11 cellular contexts compared by ENCODE assay signal in genomic region chr6:170049641-170050491, GRCh38.
A peak's percentile ranks its signal among the peaks of the same experiment; 100 is the strongest.
DNase-seq lines count a peak whose midpoint lies in the region; ATAC-seq and TF ChIP-seq lines count a peak whose summit lies in the region.
"Had no signal": no experiment of that assay in that cellular context is flagged by ENCODE, and none has a peak within 500 bp of the region (broad histone marks: within the 10 kb centered on the region; RNA-seq: fewer than 3 reads in every experiment).

No MANE protein-coding gene starts in this region.

- H3K4me3 Mint-ChIP-seq in immature natural killer cell = no peak overlapping the region
- H3K4me3 Mint-ChIP-seq: activated naive CD4-positive, alpha-beta T cell treated with anti-CD3 and anti-CD28 coated beads for 36 hours had no signal

- dilution Hi-C loops in mammary epithelial cell (cut with HindIII; ENCODE audit: low sequenced_read_pairs) = no loop called here

- no peak overlapping the region for H2AFZ ChIP-seq in mammary epithelial cell (ENCODE audit: low read depth, low read length)

- H3K4me1 ChIP-seq in mammary epithelial cell (ENCODE audit: insufficient read depth, low read length) = peaks cover 4% of the 10 kb centered on the region
- peaks cover 0 to 40% (median 21%) of the 10 kb centered on the region in 6 donors for H3K4me1 ChIP-seq in spleen
- H3K4me1 ChIP-seq: SJSA1 had no signal

- TF ChIP-seq CTCF in HL-60 (IDR thresholded peaks at IDR 0.05; ENCODE audit: insufficient read depth, low read length) = no peak
- no peak for TF ChIP-seq CTCF in mammary epithelial cell (conservative IDR thresholded peaks at IDR 0.05 in 1 of 2, IDR thresholded peaks at IDR 0.05 in 1 of 2; ENCODE audit: extremely low read depth in 1 of 2, insufficient read depth in 1 of 2, low read depth in 1 of 2, low read length in 2 of 2)
- TF ChIP-seq CTCF in spleen (IDR thresholded peaks at IDR 0.05 in 8 of 11, conservative IDR thresholded peaks at IDR 0.05 in 3 of 11) = no peak

- H3K27ac Mint-ChIP-seq in immature natural killer cell = no peak overlapping the region
- H3K27ac Mint-ChIP-seq: activated naive CD4-positive, alpha-beta T cell treated with anti-CD3 and anti-CD28 coated beads for 36 hours had no signal

- H3K27ac ChIP-seq in HL-60 (replicated peaks) = peak overlapping the region; percentile 48
- no peak overlapping the region for H3K27ac ChIP-seq in mammary epithelial cell (ENCODE audit: insufficient read depth, low read depth, low read length)
- H3K27ac ChIP-seq in spleen = peak overlapping the region in 7 of 8 donors; percentile 58 to 86 (median 73)
- H3K27ac ChIP-seq: KMS-11, SJSA1 had no signal

- DNase-seq in HL-60 (ENCODE audit: low read depth in 1 of 2, low spot score in 1 of 2) (peak; percentile 54 to 83), mammary epithelial cell (peak; percentile 8), left lobe of liver (ENCODE audit: low spot score) (peak; percentile 91), spleen (peak; percentile 78), immature natural killer cell (no peak)
- DNase-seq: activated naive CD4-positive, alpha-beta T cell treated with anti-CD3 and anti-CD28 coated beads for 36 hours had no signal

- H4K20me1 ChIP-seq in mammary epithelial cell (ENCODE audit: insufficient read depth, low read length) = no peaks in the 10 kb centered on the region

- H3K36me3 ChIP-seq in mammary epithelial cell (ENCODE audit: insufficient read depth, low read length) (no peaks in the 10 kb centered on the region), spleen (no peaks in the 10 kb centered on the region)
- H3K36me3 ChIP-seq: SJSA1 had no signal

- in situ Hi-C loops in mammary epithelial cell (cut with MboI; ENCODE audit: low sequenced_read_pairs in 2 of 2) = no loop called here

- H3K4me3 ChIP-seq in HL-60 (replicated peaks; ENCODE audit: insufficient read depth, low read length) (no peak overlapping the region), mammary epithelial cell (replicated peaks in 1 of 3; ENCODE audit: insufficient read depth in 1 of 3, low read depth in 2 of 3, low read length in 3 of 3) (no peak overlapping the region), spleen (no peak overlapping the region)
- H3K4me3 ChIP-seq: SJSA1 had no signal

- no peaks in the 10 kb centered on the region for H3K9me3 Mint-ChIP-seq in immature natural killer cell
- H3K9me3 Mint-ChIP-seq: activated naive CD4-positive, alpha-beta T cell treated with anti-CD3 and anti-CD28 coated beads for 36 hours had no signal

- H3K9ac ChIP-seq in mammary epithelial cell (ENCODE audit: insufficient read depth, low read length) = no peak overlapping the region
- H3K9ac ChIP-seq: KMS-11 had no signal

- H3K27me3 ChIP-seq in HL-60 (ENCODE audit: insufficient read depth, poor library complexity, severe bottlenecking) = no peaks in the 10 kb centered on the region
- no peaks in the 10 kb centered on the region for H3K27me3 ChIP-seq in mammary epithelial cell (ENCODE audit: insufficient read depth, low read length)
- H3K27me3 ChIP-seq in spleen (replicated peaks in 1 of 7) = peaks cover 0 to 28% (median 0%) of the 10 kb centered on the region in 7 donors
- H3K27me3 ChIP-seq: SJSA1 had no signal

- no peak for TF ChIP-seq POLR2A in spleen (IDR thresholded peaks at IDR 0.05)

- intact Hi-C loops in mammary epithelial cell (cut with micrococcal nuclease) = no loop called here
- intact Hi-C loops in spleen (cut with DNase I; ENCODE audit: low total_unique reads) = no loop called here

- no TSS peak for BruUV-seq in mammary epithelial cell (replicated peaks; lab: Mats Ljungman, UMichigan)

- ATAC-seq in left lobe of liver (peak; percentile 92), HG02884 (IDR thresholded peaks at IDR 0.05; ENCODE audit: unreplicated experiment) (no peak), HG02610 (IDR thresholded peaks at IDR 0.05; ENCODE audit: unreplicated experiment) (no peak), HG03432 (IDR thresholded peaks at IDR 0.05; ENCODE audit: unreplicated experiment) (no peak)

- no peaks in the 10 kb centered on the region for H3K36me3 Mint-ChIP-seq in immature natural killer cell

- no peak overlapping the region for H3K4me2 ChIP-seq in mammary epithelial cell (ENCODE audit: insufficient read depth, low read depth, low read length)
- H3K4me2 ChIP-seq: KMS-11 had no signal

- 57% methylated on average over 24 of the region's 36 CpGs for WGBS in mammary epithelial cell (ENCODE audit: low coverage, missing lambda C conversion rate)
- WGBS in spleen, 5 donors = 69 to 84% (median 77%) methylated on average over 22 to 36 of the region's 36 CpGs

- H3K79me2 ChIP-seq in mammary epithelial cell (ENCODE audit: insufficient read depth, low read length) = no peaks in the 10 kb centered on the region

- peaks cover 9 to 25% of the 10 kb centered on the region in 2 donors for H3K4me1 Mint-ChIP-seq in immature natural killer cell

- CTCF ChIA-PET in mammary epithelial cell (lab: Charles Lee; ENCODE audit: low non-redundant PET) = no interaction called here

- H3K9me3 ChIP-seq in mammary epithelial cell (replicated peaks; ENCODE audit: insufficient read depth, low read length) (no peaks in the 10 kb centered on the region), spleen (no peaks in the 10 kb centered on the region)

- peaks cover 11 to 25% (median 18%) of the 10 kb centered on the region in 3 donors for H3K27me3 Mint-ChIP-seq in immature natural killer cell (ENCODE audit: low read depth in 3 of 3)

Comparison
In these comparisons a context has a peak if more than half of its experiments do, and no peak if none do; other contexts are left out.
1. DNase-seq: peak in HL-60 (2 of 2), mammary epithelial cell (single experiment), left lobe of liver (single experiment) and spleen (single experiment); none in immature natural killer cell (0 of 3).